Comparison of ENCODE assay signal across 16 cellular contexts in the genomic region with DNA sequence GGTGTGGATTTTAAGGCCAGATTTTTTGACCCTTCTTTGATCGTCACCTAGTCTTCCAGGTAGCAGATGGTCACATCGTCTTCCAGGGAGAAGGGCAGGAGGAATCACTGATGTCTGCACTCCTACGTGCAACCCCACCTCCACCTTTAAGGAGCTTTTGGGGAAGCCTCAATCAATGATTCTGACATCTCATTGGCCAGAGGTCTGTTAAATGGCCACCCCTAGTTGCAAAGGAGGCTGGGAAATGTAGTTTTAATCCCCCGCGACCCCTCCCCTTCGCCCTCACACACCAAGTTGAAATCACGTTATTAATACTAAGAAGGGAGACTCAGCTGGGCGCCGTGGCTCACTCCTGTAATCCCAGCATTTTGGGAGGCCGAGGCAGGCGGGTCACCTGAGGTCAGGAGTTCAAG.
DNase-seq lines count a peak whose midpoint lies in the region; ATAC-seq, FAIRE-seq and TF ChIP-seq lines count a peak whose summit lies in the region.
"Had no signal": no experiment of that assay in that cellular context is flagged by ENCODE, and none has a peak within 500 bp of the region (broad histone marks: within the 10 kb centered on the region; RNA-seq: fewer than 3 reads in every experiment).

No MANE protein-coding gene starts in this region.

- DNase-seq in D341Med (ENCODE audit: low spot score): peak; percentile 64
- peak; percentile 32 for DNase-seq in WERI-Rb-1
- no peak for DNase-seq in HepG2 (ENCODE audit: low spot score)
- no peak for DNase-seq in DMS79 (lab: John Stamatoyannopoulos, UW)
- DNase-seq in prostate gland (ENCODE audit: low spot score): no peak
- no peak for DNase-seq in NCI-H2196 (lab: John Stamatoyannopoulos, UW; ENCODE audit: unreplicated experiment)
- DNase-seq: activated CD4-positive, alpha-beta memory T cell treated with anti-CD3 and anti-CD28 coated beads for 36 hours; activated naive CD4-positive, alpha-beta T cell treated with Interleukin-2 at 50 U/mL for 16 hours; NCI-H146; T-helper 17 cell had no signal

- H3K36me3 ChIP-seq in HUES64 (ENCODE audit: insufficient read depth, low read length) (no peaks in the 10 kb centered on the region), WERI-Rb-1 (no peaks in the 10 kb centered on the region), HepG2 (replicated peaks in 1 of 2; ENCODE audit: control insufficient read depth in 1 of 2, insufficient read depth in 2 of 2, low read length in 2 of 2) (no peaks in the 10 kb centered on the region), prostate gland (no peaks in the 10 kb centered on the region)

- TF ChIP-seq EP300 in HepG2 (IDR thresholded peaks at IDR 0.05; ENCODE audit: low read depth in 2 of 2, low read length in 2 of 2) (no peak), HepG2 (CRISPR knock-in tag; IDR thresholded peaks at IDR 0.05; ENCODE audit: borderline replicate concordance) (no peak)

- no peak for FAIRE-seq in HepG2 (lab: Jason Lieb, UNC)
- FAIRE-seq: bronchial epithelial cell, islet of Langerhans, urothelium cell line had no signal

- H3K4me3 ChIP-seq in HUES64 (ENCODE audit: low read length) (peak overlapping the region; percentile 39), WERI-Rb-1 (ENCODE audit: low read depth, low read length) (no peak overlapping the region), HepG2 (replicated peaks in 1 of 3; ENCODE audit: insufficient read depth in 1 of 3, low read depth in 2 of 3, low read length in 3 of 3) (no peak overlapping the region), prostate gland (no peak overlapping the region)
- H3K4me3 ChIP-seq: skin epidermis had no signal

- peaks cover 52% of the 10 kb centered on the region for H3K4me1 ChIP-seq in HUES64 (ENCODE audit: insufficient read depth, low read length)
- peaks cover 61% of the 10 kb centered on the region for H3K4me1 ChIP-seq in HepG2 (ENCODE audit: insufficient read depth, low read length)
- peaks cover 10% of the 10 kb centered on the region for H3K4me1 ChIP-seq in prostate gland (replicated peaks)

- POLR2A ChIA-PET in HepG2 (lab: Yijun Ruan, JAX): interaction anchor here (1.1 to 1.6 kb wide), 2 partner anchors 17 to 349 kb away, joined by 3 to 5 read pairs; no protein-coding TSS in a partner anchor

- no peak overlapping the region for H3K4me2 ChIP-seq in HepG2 (ENCODE audit: low read depth, low read length)

- H3K9me3 ChIP-seq in HUES64 (ENCODE audit: insufficient read depth, low read depth, low read length) (no peaks in the 10 kb centered on the region), WERI-Rb-1 (ENCODE audit: severe bottlenecking) (no peaks in the 10 kb centered on the region), HepG2 (ENCODE audit: low read length) (no peaks in the 10 kb centered on the region), prostate gland (no peaks in the 10 kb centered on the region)

- BruUV-seq in HepG2 (replicated peaks; lab: Mats Ljungman, UMichigan): no TSS peak

- TF ChIP-seq RAD21 in HepG2 (CRISPR knock-in tag; IDR thresholded peaks at IDR 0.05): no peak

- H4K20me1 ChIP-seq in HepG2 (ENCODE audit: insufficient read depth, low read length): no peaks in the 10 kb centered on the region

- in situ Hi-C loops in HepG2 (cut with HindIII; ENCODE audit: extremely low pct_ligation_motif_present, low pct_unique_long_range_greater_than_20kb): loop anchor here (5.0 kb wide), 1 partner anchor 342 kb away; no protein-coding TSS in a partner anchor

- H3K9ac ChIP-seq in HUES64 (ENCODE audit: low read depth, low read length): no peak overlapping the region
- no peak overlapping the region for H3K9ac ChIP-seq in HepG2 (ENCODE audit: insufficient read depth, low read depth, low read length)

- H3K27ac ChIP-seq in HUES64 (ENCODE audit: low read depth, low read length): no peak overlapping the region
- H3K27ac ChIP-seq in WERI-Rb-1: no peak overlapping the region
- no peak overlapping the region for H3K27ac ChIP-seq in HepG2 (ENCODE audit: extremely low read length, insufficient read depth, low read length)
- no peak overlapping the region for H3K27ac ChIP-seq in prostate gland

- H3K27me3 ChIP-seq in HUES64 (ENCODE audit: insufficient read depth, low read length): no peaks in the 10 kb centered on the region
- no peaks in the 10 kb centered on the region for H3K27me3 ChIP-seq in WERI-Rb-1 (ENCODE audit: insufficient read depth, low read depth, severe bottlenecking)
- H3K27me3 ChIP-seq in HepG2 (ENCODE audit: control insufficient read depth in 1 of 2, insufficient read depth in 2 of 2, low read length in 2 of 2): peaks cover 0 to 2% of the 10 kb centered on the region in 2 experiments; a peak in 2 of 5 replicates
- H3K27me3 ChIP-seq in prostate gland (replicated peaks; ENCODE audit: insufficient read depth): no peaks in the 10 kb centered on the region

- H3K79me2 ChIP-seq in HepG2 (ENCODE audit: insufficient read depth, low read length): no peaks in the 10 kb centered on the region

- intact Hi-C loops in HepG2 (cut with micrococcal nuclease; ENCODE audit: unreplicated experiment): loop anchor here (5.0 kb wide), 6 partner anchors 52 to 257 kb away; no protein-coding TSS in a partner anchor
- intact Hi-C loops in prostate gland (cut with DNase I): loop anchor here (5.0 kb wide), 2 partner anchors 47 to 92 kb away; no protein-coding TSS in a partner anchor

- TF ChIP-seq POLR2A in HepG2 (IDR thresholded peaks at IDR 0.05; ENCODE audit: insufficient read depth in 1 of 2, low read depth in 2 of 2, low read length in 2 of 2) (no peak), prostate gland (IDR thresholded peaks at IDR 0.05) (no peak)

- 10% methylated on average over 11 of the region's 11 CpGs for WGBS in HUES64
- 64% methylated on average over 11 of the region's 11 CpGs for WGBS in HepG2 (ENCODE audit: low lambda C conversion rate)
- 81% methylated on average over 11 of the region's 11 CpGs for WGBS in prostate gland

- CTCF ChIA-PET in HepG2 (lab: Yijun Ruan, JAX; ENCODE audit: low intra/inter-chr PET ratio, low total read pairs): interaction anchor here (1.0 kb wide), 1 partner anchor 340 kb away, joined by 3 read pairs; no protein-coding TSS in a partner anchor

- H2AFZ ChIP-seq in HepG2 (ENCODE audit: low read length): no peak overlapping the region

- TF ChIP-seq CTCF in WERI-Rb-1 (IDR thresholded peaks at IDR 0.05; ENCODE audit: low read depth, low read length) (no peak), HepG2 (CRISPR knock-in tag; IDR thresholded peaks at IDR 0.05) (no peak), prostate gland (IDR thresholded peaks at IDR 0.05) (no peak)

- ATAC-seq in HepG2 (no peak), HG02759 (IDR thresholded peaks at IDR 0.05; ENCODE audit: unreplicated experiment) (no peak)
- ATAC-seq: T-helper 17 cell had no signal

TF ChIP-seq in HepG2, 621 proteins besides CTCF, POLR2A, EP300 and RAD21 (continues in another document):
- TF ChIP-seq ZNF160 (CRISPR knock-in tag; IDR thresholded peaks at IDR 0.05) (no peak), ZNF230 (CRISPR knock-in tag; IDR thresholded peaks at IDR 0.05) (no peak)
- TF ChIP-seq, protein P1, sequence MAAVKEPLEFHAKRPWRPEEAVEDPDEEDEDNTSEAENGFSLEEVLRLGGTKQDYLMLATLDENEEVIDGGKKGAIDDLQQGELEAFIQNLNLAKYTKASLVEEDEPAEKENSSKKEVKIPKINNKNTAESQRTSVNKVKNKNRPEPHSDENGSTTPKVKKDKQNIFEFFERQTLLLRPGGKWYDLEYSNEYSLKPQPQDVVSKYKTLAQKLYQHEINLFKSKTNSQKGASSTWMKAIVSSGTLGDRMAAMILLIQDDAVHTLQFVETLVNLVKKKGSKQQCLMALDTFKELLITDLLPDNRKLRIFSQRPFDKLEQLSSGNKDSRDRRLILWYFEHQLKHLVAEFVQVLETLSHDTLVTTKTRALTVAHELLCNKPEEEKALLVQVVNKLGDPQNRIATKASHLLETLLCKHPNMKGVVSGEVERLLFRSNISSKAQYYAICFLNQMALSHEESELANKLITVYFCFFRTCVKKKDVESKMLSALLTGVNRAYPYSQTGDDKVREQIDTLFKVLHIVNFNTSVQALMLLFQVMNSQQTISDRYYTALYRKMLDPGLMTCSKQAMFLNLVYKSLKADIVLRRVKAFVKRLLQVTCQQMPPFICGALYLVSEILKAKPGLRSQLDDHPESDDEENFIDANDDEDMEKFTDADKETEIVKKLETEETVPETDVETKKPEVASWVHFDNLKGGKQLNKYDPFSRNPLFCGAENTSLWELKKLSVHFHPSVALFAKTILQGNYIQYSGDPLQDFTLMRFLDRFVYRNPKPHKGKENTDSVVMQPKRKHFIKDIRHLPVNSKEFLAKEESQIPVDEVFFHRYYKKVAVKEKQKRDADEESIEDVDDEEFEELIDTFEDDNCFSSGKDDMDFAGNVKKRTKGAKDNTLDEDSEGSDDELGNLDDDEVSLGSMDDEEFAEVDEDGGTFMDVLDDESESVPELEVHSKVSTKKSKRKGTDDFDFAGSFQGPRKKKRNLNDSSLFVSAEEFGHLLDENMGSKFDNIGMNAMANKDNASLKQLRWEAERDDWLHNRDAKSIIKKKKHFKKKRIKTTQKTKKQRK (IDR thresholded peaks at IDR 0.05; ENCODE audit: low read length): no peak
- TF ChIP-seq, protein P2, sequence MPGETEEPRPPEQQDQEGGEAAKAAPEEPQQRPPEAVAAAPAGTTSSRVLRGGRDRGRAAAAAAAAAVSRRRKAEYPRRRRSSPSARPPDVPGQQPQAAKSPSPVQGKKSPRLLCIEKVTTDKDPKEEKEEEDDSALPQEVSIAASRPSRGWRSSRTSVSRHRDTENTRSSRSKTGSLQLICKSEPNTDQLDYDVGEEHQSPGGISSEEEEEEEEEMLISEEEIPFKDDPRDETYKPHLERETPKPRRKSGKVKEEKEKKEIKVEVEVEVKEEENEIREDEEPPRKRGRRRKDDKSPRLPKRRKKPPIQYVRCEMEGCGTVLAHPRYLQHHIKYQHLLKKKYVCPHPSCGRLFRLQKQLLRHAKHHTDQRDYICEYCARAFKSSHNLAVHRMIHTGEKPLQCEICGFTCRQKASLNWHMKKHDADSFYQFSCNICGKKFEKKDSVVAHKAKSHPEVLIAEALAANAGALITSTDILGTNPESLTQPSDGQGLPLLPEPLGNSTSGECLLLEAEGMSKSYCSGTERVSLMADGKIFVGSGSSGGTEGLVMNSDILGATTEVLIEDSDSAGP (CRISPR knock-in tag; IDR thresholded peaks at IDR 0.05; ENCODE audit: borderline replicate concordance): peak; percentile 72; the same call in 1 of the 2 replicates

Comparison
In these comparisons a context has a peak if more than half of its experiments do, and no peak if none do; other contexts are left out.
1. DNase-seq: peak in D341Med (single experiment) and WERI-Rb-1 (single experiment); none in HepG2 (single experiment), DMS79 (single experiment), prostate gland (single experiment) and NCI-H2196 (single experiment).